In genomic region chr9:118170032-118170955, GRCh38 we compare ENCODE assay signal across 1 cellular context.
TF ChIP-seq lines count a peak whose summit lies in the region.

No MANE protein-coding gene starts in this region.

TF ChIP-seq in HCT116, 20 proteins besides CTCF, POLR2A, EP300 and RAD21:
- TF ChIP-seq REST (IDR thresholded peaks at IDR 0.05; ENCODE audit: low read depth): no peak
